11 cellular contexts compared by ENCODE assay signal in the genomic region with DNA sequence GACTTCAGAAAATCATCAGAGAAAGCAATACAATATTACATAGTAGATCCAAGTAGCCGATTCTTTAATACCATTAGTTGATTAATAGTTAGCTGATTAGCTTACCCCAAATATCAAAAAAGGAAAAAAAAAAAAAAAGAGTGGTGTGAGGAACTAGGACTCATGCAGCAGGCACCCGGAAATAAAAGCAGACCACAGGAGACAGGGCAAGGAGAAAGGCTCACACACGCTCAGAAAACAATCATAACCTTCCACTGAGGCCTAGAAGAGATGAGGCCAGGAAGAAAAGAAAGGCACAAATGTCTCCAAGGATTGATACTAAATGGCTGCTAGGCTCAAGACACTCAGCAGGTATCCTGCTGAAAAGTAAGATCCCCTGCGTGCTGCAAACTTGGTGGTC. TPM values are rescaled to one million over a fixed set of nuclear protein-coding genes. Genes with fewer than 3 reads are reported as not detected.
DNase-seq lines count a peak whose midpoint lies in the region; ATAC-seq lines count a peak whose summit lies in the region.
"Had no signal": no experiment of that assay in that cellular context is flagged by ENCODE, and none has a peak within 500 bp of the region (broad histone marks: within the 10 kb centered on the region; RNA-seq: fewer than 3 reads in every experiment).

No MANE protein-coding gene starts in this region.

- H3K9me3 Mint-ChIP-seq in activated T-cell treated with anti-CD3 and anti-CD28 coated beads, Interleukin-2, amount 50 U/mL, for 4 hours, result no peaks in the 10 kb centered on the region
- no peaks in the 10 kb centered on the region for H3K9me3 Mint-ChIP-seq in T-helper 2 cell treated with Interferon-gamma antibody and Interleukin-4, amounts not matched to agents 5 μg/mL and 100 μg/mL, for 36 hours
- H3K9me3 Mint-ChIP-seq in stimulated activated naive CD8-positive, alpha-beta T cell treated with anti-CD3 and anti-CD28 coated beads, Interleukin-15, amount 100 ng/mL, for 72 hours, result no peaks in the 10 kb centered on the region

- no peaks in the 10 kb centered on the region for H3K4me1 ChIP-seq in aorta (ENCODE audit: control insufficient read depth in 1 of 2, insufficient read depth in 2 of 2, low read length in 2 of 2)

- intact Hi-C loops in aorta (cut with DNase I), result no loop called here

- no peak for ATAC-seq in activated T-cell treated with anti-CD3 and anti-CD28 coated beads, Interleukin-2, amount 50 U/mL, for 4 hours
- ATAC-seq in stimulated activated naive CD8-positive, alpha-beta T cell treated with anti-CD3 and anti-CD28 coated beads, Interleukin-15, amount 100 ng/mL, for 72 hours, result peak; percentile 78
- ATAC-seq in GM21526 (IDR thresholded peaks at IDR 0.05; ENCODE audit: low FRiP score, unreplicated experiment) (no peak), HG03039 (IDR thresholded peaks at IDR 0.05; ENCODE audit: unreplicated experiment) (no peak), aorta (ENCODE audit: low FRiP score) (no peak)

- H3K27me3 ChIP-seq in aorta (ENCODE audit: control insufficient read depth in 1 of 2, insufficient read depth in 2 of 2, low read length in 1 of 2), result no peaks in the 10 kb centered on the region

- no peaks in the 10 kb centered on the region for H3K27me3 Mint-ChIP-seq in activated T-cell treated with anti-CD3 and anti-CD28 coated beads, Interleukin-2, amount 50 U/mL, for 4 hours (ENCODE audit: low read depth)
- H3K27me3 Mint-ChIP-seq in T-helper 2 cell treated with Interferon-gamma antibody and Interleukin-4, amounts not matched to agents 5 μg/mL and 100 μg/mL, for 36 hours (ENCODE audit: low read depth), result peaks cover 1% of the 10 kb centered on the region
- no peaks in the 10 kb centered on the region for H3K27me3 Mint-ChIP-seq in stimulated activated naive CD8-positive, alpha-beta T cell treated with anti-CD3 and anti-CD28 coated beads, Interleukin-15, amount 100 ng/mL, for 72 hours

- H3K4me3 Mint-ChIP-seq in activated T-cell treated with anti-CD3 and anti-CD28 coated beads, Interleukin-2, amount 50 U/mL, for 4 hours, result peak overlapping the region; percentile 14
- peak overlapping the region; percentile 53 for H3K4me3 Mint-ChIP-seq in T-helper 2 cell treated with Interferon-gamma antibody and Interleukin-4, amounts not matched to agents 5 μg/mL and 100 μg/mL, for 36 hours
- peak overlapping the region; percentile 74 to 79 for H3K4me3 Mint-ChIP-seq in stimulated activated naive CD8-positive, alpha-beta T cell treated with anti-CD3 and anti-CD28 coated beads, Interleukin-15, amount 100 ng/mL, for 72 hours

- H3K36me3 ChIP-seq in aorta (ENCODE audit: control insufficient read depth in 1 of 2, insufficient read depth in 2 of 2, low read length in 1 of 2), result no peaks in the 10 kb centered on the region

- no peak for DNase-seq in activated T-cell treated with anti-CD3 and anti-CD28 coated beads, Interleukin-2, amount 50 U/mL, for 4 hours
- DNase-seq in activated T-cell treated with anti-CD3 and anti-CD28 coated beads for 4 hours, result no peak
- no peak for DNase-seq in T-helper 2 cell treated with Interferon-gamma antibody and Interleukin-4, amounts not matched to agents 5 μg/mL and 100 μg/mL, for 36 hours (ENCODE audit: low spot score)
- peak; percentile 64 for DNase-seq in glomerular visceral epithelial cell (ENCODE audit: extremely low spot score)
- DNase-seq in stimulated activated naive CD8-positive, alpha-beta T cell treated with anti-CD3 and anti-CD28 coated beads, Interleukin-15, amount 100 ng/mL, for 72 hours, result peak in 1 of 2 donors; percentile 24
- no peak for DNase-seq in aorta
- DNase-seq: cortex of kidney; NCI-H2107; stimulated activated CD4-positive, alpha-beta T cell treated with anti-CD3 and anti-CD28 coated beads, Interleukin-1b, Interleukin-23, amount 100 ng/mL, for 48 hours had no signal

- WGBS in aorta, 2 donors, result 36 to 50% methylated on average over 4 of the region's 4 CpGs

- peaks cover 12% of the 10 kb centered on the region for H3K36me3 Mint-ChIP-seq in activated T-cell treated with anti-CD3 and anti-CD28 coated beads, Interleukin-2, amount 50 U/mL, for 4 hours (ENCODE audit: insufficient read depth)
- H3K36me3 Mint-ChIP-seq in T-helper 2 cell treated with Interferon-gamma antibody and Interleukin-4, amounts not matched to agents 5 μg/mL and 100 μg/mL, for 36 hours (ENCODE audit: low read depth), result peaks cover 1% of the 10 kb centered on the region

- peaks cover 8% of the 10 kb centered on the region for H3K4me1 Mint-ChIP-seq in activated T-cell treated with anti-CD3 and anti-CD28 coated beads, Interleukin-2, amount 50 U/mL, for 4 hours (ENCODE audit: low read depth)
- peaks cover 7% of the 10 kb centered on the region for H3K4me1 Mint-ChIP-seq in T-helper 2 cell treated with Interferon-gamma antibody and Interleukin-4, amounts not matched to agents 5 μg/mL and 100 μg/mL, for 36 hours (ENCODE audit: low read depth)
- H3K4me1 Mint-ChIP-seq in stimulated activated naive CD8-positive, alpha-beta T cell treated with anti-CD3 and anti-CD28 coated beads, Interleukin-15, amount 100 ng/mL, for 72 hours, result peaks cover 16% of the 10 kb centered on the region

- H3K27ac ChIP-seq in aorta (ENCODE audit: low read depth in 1 of 2, low read length in 2 of 2), result peak overlapping the region in 1 of 2 donors; percentile 40

- peak overlapping the region in 1 of 2 donors; percentile 64 for H3K4me3 ChIP-seq in aorta (ENCODE audit: low read length in 2 of 2)

- H3K9me3 ChIP-seq in aorta (ENCODE audit: control insufficient read depth, low read length), result no peaks in the 10 kb centered on the region

- no peak overlapping the region for H3K27ac Mint-ChIP-seq in T-helper 2 cell treated with Interferon-gamma antibody and Interleukin-4, amounts not matched to agents 5 μg/mL and 100 μg/mL, for 36 hours
- H3K27ac Mint-ChIP-seq in stimulated activated naive CD8-positive, alpha-beta T cell treated with anti-CD3 and anti-CD28 coated beads, Interleukin-15, amount 100 ng/mL, for 72 hours, result peak overlapping the region; percentile 78 to 97

RNA-seq across cellular contexts. Expression of gene TRDMT1, which starts 25.9 kb away (rescaled TPM):
- total RNA-seq in activated T-cell treated with anti-CD3 and anti-CD28 coated beads, Interleukin-2, amount 50 U/mL, for 4 hours, result 10 to 100 TPM in 2 of 3 donors, 1 to 10 TPM in 1; 9.1 to 12.1 (median 10.9) TPM
- 10 to 100 TPM; 13.4 to 15.2 TPM for total RNA-seq in aorta
- polyA plus RNA-seq in aorta, result 1 to 10 TPM; 4.8 to 5.2 TPM

RNA-seq across cellular contexts. Expression of gene CUBN, which starts 45.9 kb away (rescaled TPM):
- under 1 TPM; 0.14 to 0.26 (median 0.25) TPM for total RNA-seq in activated T-cell treated with anti-CD3 and anti-CD28 coated beads, Interleukin-2, amount 50 U/mL, for 4 hours
- 1 to 10 TPM; 3.7 to 5.2 TPM for total RNA-seq in aorta
- 1 to 10 TPM in 1 of 2 donors, under 1 TPM in 1; 0.13 to 1.5 TPM for polyA plus RNA-seq in aorta

RNA-seq across cellular contexts. Expression of gene VIM, which starts 52.5 kb away (rescaled TPM):
- 100 to 1,000 TPM; 113 to 192 (median 123) TPM for total RNA-seq in activated T-cell treated with anti-CD3 and anti-CD28 coated beads, Interleukin-2, amount 50 U/mL, for 4 hours
- 1,000 to 10,000 TPM; 3,936 to 5,947 TPM for total RNA-seq in aorta
- polyA plus RNA-seq in aorta, result 1,000 to 10,000 TPM; 2,428 to 5,138 TPM

Comparison
In these comparisons a context has a peak if more than half of its experiments do, and no peak if none do; other contexts are left out.
1. H3K4me3 Mint-ChIP-seq: peak in every context shown above with its lines; median percentile 76 in stimulated activated naive CD8-positive, alpha-beta T cell treated with anti-CD3 and anti-CD28 coated beads, Interleukin-15, amount 100 ng/mL, for 72 hours; 53 in T-helper 2 cell treated with Interferon-gamma antibody and Interleukin-4, amounts not matched to agents 5 μg/mL and 100 μg/mL, for 36 hours; 14 in activated T-cell treated with anti-CD3 and anti-CD28 coated beads, Interleukin-2, amount 50 U/mL, for 4 hours.
2. RNA of gene VIM, which starts 52.5 kb away (total RNA-seq): 3,936 to 5,947 TPM in aorta; 113 to 192 TPM in activated T-cell treated with anti-CD3 and anti-CD28 coated beads, Interleukin-2, amount 50 U/mL, for 4 hours; every median in the first group is over 10 times any median in the second.